ENCODE assay signal across 9 cellular contexts in genomic region chr2:25339121-25339738, GRCh38. TPM values are rescaled to one million over a fixed set of nuclear protein-coding genes. Genes with fewer than 3 reads are reported as not detected.
A peak's percentile ranks its signal among the peaks of the same experiment; 100 is the strongest.
DNase-seq lines count a peak whose midpoint lies in the region; ATAC-seq and TF ChIP-seq lines count a peak whose summit lies in the region.
"Had no signal": no experiment of that assay in that cellular context is flagged by ENCODE, and none has a peak within 500 bp of the region (broad histone marks: within the 10 kb centered on the region; RNA-seq: fewer than 3 reads in every experiment).

No MANE protein-coding gene starts in this region.

- no peaks in the 10 kb centered on the region for H3K27me3 ChIP-seq in layer of hippocampus (ENCODE audit: control insufficient read depth, insufficient read depth, low read length)
- H3K27me3 ChIP-seq: tibial nerve had no signal

- no peaks in the 10 kb centered on the region for H3K9me3 Mint-ChIP-seq in activated CD8-positive, alpha-beta memory T cell treated with anti-CD3 and anti-CD28 coated beads, Interleukin-2, amount 10 ng/mL, durations not matched to agents 7 days and 5 days (ENCODE audit: low read depth)
- H3K9me3 Mint-ChIP-seq in activated naive CD8-positive, alpha-beta T cell treated with anti-CD3 and anti-CD28 coated beads, Interleukin-2, amount 50 U/mL, for 24 hours, result no peaks in the 10 kb centered on the region

- CTCF ChIA-PET in activated CD8-positive, alpha-beta memory T cell treated with anti-CD3 and anti-CD28 coated beads, Interleukin-2, amount 10 ng/mL, durations not matched to agents 7 days and 5 days (lab: Charles Lee), result interaction anchor here (1.3 to 4.0 kb wide), 4 partner anchors 11 to 30 kb away, joined by 3 to 16 read pairs (median 4); no protein-coding TSS in a partner anchor

- no peaks in the 10 kb centered on the region for H3K27me3 Mint-ChIP-seq in activated CD8-positive, alpha-beta memory T cell treated with anti-CD3 and anti-CD28 coated beads, Interleukin-2, amount 10 ng/mL, durations not matched to agents 7 days and 5 days
- H3K27me3 Mint-ChIP-seq in activated naive CD8-positive, alpha-beta T cell treated with anti-CD3 and anti-CD28 coated beads, Interleukin-2, amount 50 U/mL, for 24 hours, result no peaks in the 10 kb centered on the region

- ATAC-seq in activated CD8-positive, alpha-beta memory T cell treated with anti-CD3 and anti-CD28 coated beads, Interleukin-2, amount 10 ng/mL, durations not matched to agents 7 days and 5 days, result no peak
- ATAC-seq in activated naive CD8-positive, alpha-beta T cell treated with anti-CD3 and anti-CD28 coated beads, Interleukin-2, amount 50 U/mL, for 24 hours, result no peak
- ATAC-seq in GM21737 (IDR thresholded peaks at IDR 0.05; ENCODE audit: unreplicated experiment), result no peak
- ATAC-seq in GM21515 (IDR thresholded peaks at IDR 0.05; ENCODE audit: unreplicated experiment), result no peak

- H3K4me1 Mint-ChIP-seq in activated CD8-positive, alpha-beta memory T cell treated with anti-CD3 and anti-CD28 coated beads, Interleukin-2, amount 10 ng/mL, durations not matched to agents 7 days and 5 days, result peaks cover 47% of the 10 kb centered on the region
- H3K4me1 Mint-ChIP-seq in activated naive CD8-positive, alpha-beta T cell treated with anti-CD3 and anti-CD28 coated beads, Interleukin-2, amount 50 U/mL, for 24 hours, result peaks cover 67% of the 10 kb centered on the region

- H3K27ac Mint-ChIP-seq in activated CD8-positive, alpha-beta memory T cell treated with anti-CD3 and anti-CD28 coated beads, Interleukin-2, amount 10 ng/mL, durations not matched to agents 7 days and 5 days, result no peak overlapping the region
- H3K27ac Mint-ChIP-seq in activated naive CD8-positive, alpha-beta T cell treated with anti-CD3 and anti-CD28 coated beads, Interleukin-2, amount 50 U/mL, for 24 hours, result peak overlapping the region; percentile 86

- DNase-seq in activated CD8-positive, alpha-beta memory T cell treated with anti-CD3 and anti-CD28 coated beads, Interleukin-2, amount 10 ng/mL, durations not matched to agents 7 days and 5 days, result no peak
- no peak for DNase-seq in activated CD8-positive, alpha-beta memory T cell treated with anti-CD3 and anti-CD28 coated beads, Interleukin-2, amount 50 U/mL, for 4 hours
- DNase-seq in activated naive CD8-positive, alpha-beta T cell treated with anti-CD3 and anti-CD28 coated beads, Interleukin-2, amount 50 U/mL, for 24 hours, result no peak
- DNase-seq in substantia nigra (lab: John Stamatoyannopoulos, UW) (peak in 1 of 49 donors; percentile 47), erythroblast (lab: John Stamatoyannopoulos, UW) (no peak)

- peak overlapping the region; percentile 92 for H3K27ac ChIP-seq in layer of hippocampus (ENCODE audit: low read depth, low read length)
- peak overlapping the region; percentile 93 for H3K27ac ChIP-seq in substantia nigra (ENCODE audit: low read depth, low read length, poor library complexity, severe bottlenecking)

- H3K4me3 Mint-ChIP-seq in activated CD8-positive, alpha-beta memory T cell treated with anti-CD3 and anti-CD28 coated beads, Interleukin-2, amount 10 ng/mL, durations not matched to agents 7 days and 5 days, result peak overlapping the region; percentile 44
- peak overlapping the region; percentile 70 for H3K4me3 Mint-ChIP-seq in activated naive CD8-positive, alpha-beta T cell treated with anti-CD3 and anti-CD28 coated beads, Interleukin-2, amount 50 U/mL, for 24 hours

- no peaks in the 10 kb centered on the region for H3K36me3 Mint-ChIP-seq in activated CD8-positive, alpha-beta memory T cell treated with anti-CD3 and anti-CD28 coated beads, Interleukin-2, amount 10 ng/mL, durations not matched to agents 7 days and 5 days
- no peaks in the 10 kb centered on the region for H3K36me3 Mint-ChIP-seq in activated naive CD8-positive, alpha-beta T cell treated with anti-CD3 and anti-CD28 coated beads, Interleukin-2, amount 50 U/mL, for 24 hours (ENCODE audit: low read depth)

- TF ChIP-seq POLR2A in erythroblast (IDR thresholded peaks at IDR 0.05; ENCODE audit: low read length), result no peak

RNA-seq across cellular contexts. Expression of gene DNMT3A, which starts 2.5 kb away (rescaled TPM):
- 10 to 100 TPM; 59.9 to 70.1 TPM for total RNA-seq in activated CD8-positive, alpha-beta memory T cell treated with anti-CD3 and anti-CD28 coated beads, Interleukin-2, amount 10 ng/mL, durations not matched to agents 7 days and 5 days
